Comparison of ENCODE assay signal across 9 cellular contexts in genomic region chr4:24770111-24770584, GRCh38. TPM values are rescaled to one million over a fixed set of nuclear protein-coding genes. Genes with fewer than 3 reads are reported as not detected.
DNase-seq lines count a peak whose midpoint lies in the region; ATAC-seq and TF ChIP-seq lines count a peak whose summit lies in the region.
"Had no signal": no experiment of that assay in that cellular context is flagged by ENCODE, and none has a peak within 500 bp of the region (broad histone marks: within the 10 kb centered on the region; RNA-seq: fewer than 3 reads in every experiment).

No MANE protein-coding gene starts in this region.

- no peak overlapping the region for H3K4me3 Mint-ChIP-seq in chondrocyte (ENCODE audit: unreplicated experiment)
- H3K4me3 Mint-ChIP-seq: IgD-negative memory B cell had no signal

- CTCF ChIA-PET in GM10248 (lab: Yijun Ruan, JAX) = interaction anchor here (0.9 to 2.0 kb wide), 10 partner anchors 9 to 210 kb away, joined by 3 to 5 read pairs (median 3); no protein-coding TSS in a partner anchor

- peak; percentile 89 for ATAC-seq in GM21528 (IDR thresholded peaks at IDR 0.05; ENCODE audit: low FRiP score, unreplicated experiment)
- peak; percentile 44 for ATAC-seq in HG03575 (IDR thresholded peaks at IDR 0.05; ENCODE audit: extremely low read depth, insufficient number of reproducible peaks, low FRiP score, unreplicated experiment)
- ATAC-seq in HG02970 (IDR thresholded peaks at IDR 0.05; ENCODE audit: low FRiP score, unreplicated experiment) = no peak

- H3K27me3 Mint-ChIP-seq in chondrocyte (ENCODE audit: low read depth) = no peaks in the 10 kb centered on the region

- DNase-seq in GM10248 (ENCODE audit: extremely low spot score) (peak; percentile 32), chondrocyte (ENCODE audit: low spot score) (no peak), NCI-H2196 (lab: John Stamatoyannopoulos, UW; ENCODE audit: unreplicated experiment) (no peak), COLO829 (ENCODE audit: low spot score) (no peak), DMS153 (lab: John Stamatoyannopoulos, UW) (no peak)

- TF ChIP-seq CTCF in GM10248 (IDR thresholded peaks at IDR 0.05; ENCODE audit: control extremely low read depth, extremely low read depth, low read depth, missing control alignments) (no peak), chondrocyte (IDR thresholded peaks at IDR 0.05) (no peak)

- H3K9me3 Mint-ChIP-seq in chondrocyte (ENCODE audit: low read depth) = peaks cover 2% of the 10 kb centered on the region

- no peaks in the 10 kb centered on the region for H3K36me3 Mint-ChIP-seq in chondrocyte (ENCODE audit: low read depth)
- H3K36me3 Mint-ChIP-seq: IgD-negative memory B cell had no signal

- POLR2A ChIA-PET in GM10248 (lab: Yijun Ruan, JAX) = no interaction called here

- H3K4me1 Mint-ChIP-seq in chondrocyte (ENCODE audit: low read depth) = peaks cover 21% of the 10 kb centered on the region
- H3K4me1 Mint-ChIP-seq: IgD-negative memory B cell had no signal

- H3K27ac Mint-ChIP-seq in chondrocyte (ENCODE audit: unreplicated experiment) = peak overlapping the region; percentile 89
- H3K27ac Mint-ChIP-seq: IgD-negative memory B cell had no signal

RNA-seq across cellular contexts. Expression of gene SOD3, which starts 25.2 kb away (rescaled TPM):
- total RNA-seq in chondrocyte = 4.2 to 22.9 TPM (median 22.3 TPM) in 3 replicates
